In the genomic region with DNA sequence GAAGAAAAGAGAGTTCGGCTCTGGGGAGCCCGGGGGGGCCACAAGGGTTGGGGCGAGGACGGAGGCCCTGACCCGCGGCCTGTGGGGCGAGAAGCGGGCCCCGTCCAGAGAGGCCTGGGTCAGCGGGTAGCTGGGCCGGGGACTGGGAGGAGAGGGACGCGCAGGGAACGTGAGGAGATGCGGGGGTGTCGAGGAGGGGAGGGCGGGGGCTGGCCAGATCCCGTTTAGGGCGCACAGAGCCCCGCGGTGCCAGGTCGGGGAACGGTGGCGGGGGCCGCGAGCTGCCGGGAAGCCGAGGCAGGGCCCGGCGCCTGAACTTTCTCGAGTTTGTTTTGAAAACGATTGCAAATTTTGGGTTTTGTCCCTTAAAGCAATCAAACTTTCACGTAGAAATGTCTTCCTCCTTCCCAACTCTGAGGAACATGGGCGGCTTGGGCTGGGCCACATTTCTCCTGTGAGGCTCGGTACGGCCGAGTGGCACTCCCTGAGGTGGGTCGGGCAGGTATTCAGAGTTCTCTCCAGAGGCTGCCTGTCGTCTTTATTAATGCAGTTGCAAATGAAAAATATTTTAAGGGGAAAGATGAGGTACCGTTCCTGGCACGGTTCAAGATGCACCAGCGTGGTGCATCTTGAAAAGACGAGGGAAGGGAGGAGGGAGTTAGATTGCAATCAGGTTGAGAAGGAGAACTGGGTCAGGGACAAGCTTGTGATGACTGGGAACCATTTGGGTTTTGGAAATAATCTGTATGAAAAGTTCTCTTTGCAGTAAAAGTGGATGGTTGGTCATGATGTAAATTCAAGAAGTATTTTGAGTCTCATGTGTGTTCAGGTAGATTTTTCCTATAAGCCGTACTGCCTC, we compare ENCODE assay signal across 1 cellular context.
TF ChIP-seq lines count a peak whose summit lies in the region.

No MANE protein-coding gene starts in this region.

TF ChIP-seq in IMR-90, 13 proteins besides CTCF, POLR2A, EP300 and RAD21:
- TF ChIP-seq NFE2L2 (IDR thresholded peaks at IDR 0.05; ENCODE audit: low read depth, low read length) (no peak), MAFK (IDR thresholded peaks at IDR 0.05; ENCODE audit: low read depth, low read length) (no peak), FOS (IDR thresholded peaks at IDR 0.05; ENCODE audit: low read depth, low read length) (no peak), RFX5 (IDR thresholded peaks at IDR 0.05; ENCODE audit: low read depth, low read length) (no peak), CHD1 (IDR thresholded peaks at IDR 0.05; ENCODE audit: low read depth, low read length) (no peak), MXI1 (IDR thresholded peaks at IDR 0.05; ENCODE audit: borderline replicate concordance, low read depth, low read length) (no peak), RCOR1 (IDR thresholded peaks at IDR 0.05; ENCODE audit: insufficient replicate concordance, low read length) (no peak), CEBPB (IDR thresholded peaks at IDR 0.05; ENCODE audit: low read depth, low read length) (no peak), MAZ (IDR thresholded peaks at IDR 0.05; ENCODE audit: borderline replicate concordance, low read depth, low read length) (no peak)
- TF ChIP-seq, protein P1, sequence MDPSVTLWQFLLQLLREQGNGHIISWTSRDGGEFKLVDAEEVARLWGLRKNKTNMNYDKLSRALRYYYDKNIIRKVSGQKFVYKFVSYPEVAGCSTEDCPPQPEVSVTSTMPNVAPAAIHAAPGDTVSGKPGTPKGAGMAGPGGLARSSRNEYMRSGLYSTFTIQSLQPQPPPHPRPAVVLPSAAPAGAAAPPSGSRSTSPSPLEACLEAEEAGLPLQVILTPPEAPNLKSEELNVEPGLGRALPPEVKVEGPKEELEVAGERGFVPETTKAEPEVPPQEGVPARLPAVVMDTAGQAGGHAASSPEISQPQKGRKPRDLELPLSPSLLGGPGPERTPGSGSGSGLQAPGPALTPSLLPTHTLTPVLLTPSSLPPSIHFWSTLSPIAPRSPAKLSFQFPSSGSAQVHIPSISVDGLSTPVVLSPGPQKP (IDR thresholded peaks at IDR 0.05; ENCODE audit: borderline replicate concordance, low read depth, low read length): no peak
- TF ChIP-seq, protein P2, sequence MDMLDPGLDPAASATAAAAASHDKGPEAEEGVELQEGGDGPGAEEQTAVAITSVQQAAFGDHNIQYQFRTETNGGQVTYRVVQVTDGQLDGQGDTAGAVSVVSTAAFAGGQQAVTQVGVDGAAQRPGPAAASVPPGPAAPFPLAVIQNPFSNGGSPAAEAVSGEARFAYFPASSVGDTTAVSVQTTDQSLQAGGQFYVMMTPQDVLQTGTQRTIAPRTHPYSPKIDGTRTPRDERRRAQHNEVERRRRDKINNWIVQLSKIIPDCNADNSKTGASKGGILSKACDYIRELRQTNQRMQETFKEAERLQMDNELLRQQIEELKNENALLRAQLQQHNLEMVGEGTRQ (IDR thresholded peaks at IDR 0.05; ENCODE audit: low read depth, low read length): no peak
TF ChIP-seq in IMR-90: peak in this region for 0.
